Comparison of ENCODE assay signal across 25 cellular contexts in the genomic region with DNA sequence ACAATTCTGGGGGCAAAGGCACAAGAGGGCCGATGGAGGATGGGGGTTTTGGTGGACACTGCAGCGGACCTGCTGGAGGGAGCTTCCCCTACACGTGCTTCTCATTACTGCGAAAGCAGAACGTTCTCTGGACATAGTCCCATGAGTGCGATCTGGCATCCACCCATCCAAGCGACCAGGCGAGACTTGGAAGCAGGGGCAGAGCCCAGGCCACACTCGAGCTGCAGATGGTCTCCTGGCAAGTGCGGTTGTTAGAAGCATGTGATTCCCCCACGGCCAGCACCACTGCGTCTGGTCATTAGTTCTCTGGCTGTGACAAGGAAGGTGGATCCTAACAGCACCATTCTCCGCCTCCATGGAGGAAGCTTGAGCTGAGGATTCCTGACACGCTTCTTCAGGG.
"Had no signal": no experiment of that assay in that cellular context is flagged by ENCODE, and none has a peak within 500 bp of the region (broad histone marks: within the 10 kb centered on the region; RNA-seq: fewer than 3 reads in every experiment).

No MANE protein-coding gene starts in this region.

- H3K27me3 ChIP-seq: MG63 had no signal

- DNase-seq: activated CD4-positive, alpha-beta memory T cell treated with anti-CD3 and anti-CD28 coated beads for 36 hours; activated CD4-positive, alpha-beta T cell treated with anti-CD3 and anti-CD28 coated beads, Interleukin-2, amount 10 ng/mL, durations not matched to agents 7 days and 5 days; activated CD4-positive, CD25-positive, alpha-beta regulatory T cell; activated CD8-positive, alpha-beta memory T cell treated with anti-CD3 and anti-CD28 coated beads for 24 hours; activated gamma-delta T cell; activated naive CD4-positive, alpha-beta T cell treated with anti-CD3 and anti-CD28 coated beads for 36 hours; activated T-cell treated with anti-CD3 and anti-CD28 coated beads, Interleukin-2, amount 50 U/mL, for 4 hours; amygdala; MG63; MV-4-11; NCI-H1105; NCI-H1436; NCI-H1694 treated with DMSO at 0.1 percent for 48 hours; NCI-H2029 treated with DMSO at 0.1 percent for 48 hours; NCI-H510A treated with DMSO at 0.1 percent for 48 hours; NCI-H69; PC-3; SHP77 treated with DMSO at 0.1 percent for 48 hours; T-cell; T-helper 2 cell; T1000 had no signal

- H3K4me3 ChIP-seq: MG63 had no signal

- FAIRE-seq: astrocyte, RCC 7860, TTC549 had no signal

- H3K27ac ChIP-seq: VCaP had no signal

- H3K36me3 ChIP-seq: MG63 had no signal

- H3K9me3 ChIP-seq: MG63 had no signal

- ATAC-seq: activated T-cell treated with anti-CD3 and anti-CD28 coated beads, Interleukin-2, amount 50 U/mL, for 4 hours; PC-3; T-cell had no signal
